20 cellular contexts compared by ENCODE assay signal in the genomic region with DNA sequence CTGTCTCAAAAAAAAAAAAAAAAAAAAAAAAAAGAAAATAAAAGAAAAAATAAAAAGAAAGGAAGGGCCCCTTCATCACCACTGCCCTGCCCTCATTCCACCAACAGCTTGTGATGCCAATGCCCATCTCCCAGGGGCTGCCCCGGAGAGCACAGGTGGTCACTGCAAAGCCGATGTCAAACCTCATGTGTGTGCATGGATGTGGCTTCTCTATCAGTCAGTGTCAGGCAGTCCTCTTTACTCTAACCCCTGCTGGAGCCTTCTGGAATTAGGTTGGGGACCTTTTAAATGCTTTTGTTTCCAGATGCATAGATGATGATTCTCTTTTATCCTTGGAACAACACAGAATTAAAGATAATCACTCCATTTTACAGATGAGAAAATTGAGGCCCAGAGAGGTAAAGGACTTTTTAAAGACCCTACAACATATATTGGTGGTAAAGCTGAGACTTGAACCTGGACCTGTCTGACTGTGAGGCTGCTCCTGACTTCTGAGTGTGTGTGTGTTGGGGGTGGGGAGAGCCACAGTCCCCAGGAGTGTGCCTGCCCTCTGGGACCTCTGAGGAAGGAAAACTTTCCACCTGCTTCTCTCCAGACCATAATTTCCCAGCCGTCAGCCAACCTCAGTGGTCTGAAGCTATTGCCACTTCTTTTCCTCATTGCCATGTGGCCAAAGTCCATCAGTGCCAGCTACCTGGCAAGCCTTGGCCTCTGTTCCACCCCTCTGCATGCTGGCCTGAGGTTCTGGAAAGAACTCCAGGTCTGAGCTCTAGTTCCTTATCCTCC. TPM values are rescaled to one million over a fixed set of nuclear protein-coding genes. Genes with fewer than 3 reads are reported as not detected.
DNase-seq lines count a peak whose midpoint lies in the region; ATAC-seq and TF ChIP-seq lines count a peak whose summit lies in the region.
"Had no signal": no experiment of that assay in that cellular context is flagged by ENCODE, and none has a peak within 500 bp of the region (broad histone marks: within the 10 kb centered on the region; RNA-seq: fewer than 3 reads in every experiment).

No MANE protein-coding gene starts in this region.

- peak; percentile 16; the same call in 1 of the 2 replicates for TF ChIP-seq CTCF in 22Rv1 (IDR thresholded peaks at IDR 0.05)
- TF ChIP-seq CTCF in thyroid gland (IDR thresholded peaks at IDR 0.05) = no peak

- TF ChIP-seq POLR2A in thyroid gland (IDR thresholded peaks at IDR 0.05) = no peak

- H3K27ac ChIP-seq in 22Rv1 = peak overlapping the region; percentile 89
- H3K27ac ChIP-seq in muscle layer of duodenum (ENCODE audit: low read length) = peak overlapping the region; percentile 81
- no peak overlapping the region for H3K27ac ChIP-seq in thyroid gland
- H3K27ac ChIP-seq: ascending aorta; BLaER1 treated with 17β-estradiol and CSF1 and Interleukin-3, amounts not matched to agents 10 nM and 100 nM; left lung; neutrophil had no signal

- H3K4me1 ChIP-seq in muscle layer of duodenum (ENCODE audit: control insufficient read depth in 1 of 2, insufficient read depth in 2 of 2, low read length in 2 of 2) (peaks cover 0 to 10% of the 10 kb centered on the region in 2 donors), thyroid gland (peaks cover 13 to 17% of the 10 kb centered on the region in 2 donors)

- 60 to 64% methylated on average over 3 of the region's 3 CpGs for WGBS in thyroid gland, 2 donors

- intact Hi-C loops in thyroid gland (cut with DNase I) = no loop called here

- H3K36me3 ChIP-seq in muscle layer of duodenum (ENCODE audit: control insufficient read depth in 1 of 2, insufficient read depth in 2 of 2, low read length in 2 of 2) (no peaks in the 10 kb centered on the region), thyroid gland (no peaks in the 10 kb centered on the region)
- H3K36me3 ChIP-seq: ascending aorta; BLaER1 treated with 17β-estradiol and CSF1 and Interleukin-3, amounts not matched to agents 10 nM and 100 nM; left lung; neutrophil had no signal

- H3K27me3 ChIP-seq in muscle layer of duodenum (ENCODE audit: low read depth, low read length) (no peaks in the 10 kb centered on the region), thyroid gland (no peaks in the 10 kb centered on the region)
- H3K27me3 ChIP-seq: ascending aorta had no signal

- peak; percentile 92 for DNase-seq in HT-29 (ENCODE audit: low spot score)
- DNase-seq in cerebellum (ENCODE audit: low spot score) = peak; percentile 86
- DNase-seq in NCI-H345 treated with DMSO at 0.1 percent for 48 hours (lab: John Stamatoyannopoulos, UW; ENCODE audit: unreplicated experiment) = no peak
- DNase-seq in NCI-H2196 treated with DMSO at 0.1 percent for 48 hours (lab: John Stamatoyannopoulos, UW; ENCODE audit: unreplicated experiment) = no peak
- no peak for DNase-seq in thyroid gland
- DNase-seq: activated naive CD4-positive, alpha-beta T cell treated with anti-CD3 and anti-CD28 coated beads, Interleukin-2, amount 50 U/mL, for 16 hours; activated T-cell treated with anti-CD3 and anti-CD28 coated beads, Interleukin-2, amount 50 U/mL, for 4 hours; left lung; NCI-H187 treated with DMSO at 0.1 percent for 48 hours; NCI-H446; stimulated activated CD4-positive, alpha-beta T cell treated with anti-CD3 and anti-CD28 coated beads, Interleukin-4, amount 100 ng/mL, for 4 hours; stimulated activated naive CD8-positive, alpha-beta T cell treated with anti-CD3 and anti-CD28 coated beads, Interleukin-15, amount 100 ng/mL, for 72 hours; T1000 had no signal

- H3K4me3 ChIP-seq in muscle layer of duodenum (ENCODE audit: low read depth in 1 of 2, low read length in 2 of 2) (no peak overlapping the region), thyroid gland (replicated peaks in 1 of 3) (no peak overlapping the region)
- H3K4me3 ChIP-seq: ascending aorta; BLaER1 treated with 17β-estradiol and CSF1 and Interleukin-3, amounts not matched to agents 10 nM and 100 nM; left lung had no signal

- ATAC-seq in HG02610 (IDR thresholded peaks at IDR 0.05; ENCODE audit: unreplicated experiment) = no peak
- ATAC-seq: activated T-cell treated with anti-CD3 and anti-CD28 coated beads, Interleukin-2, amount 50 U/mL, for 4 hours; left lung; stimulated activated naive CD8-positive, alpha-beta T cell treated with anti-CD3 and anti-CD28 coated beads, Interleukin-15, amount 100 ng/mL, for 72 hours had no signal

- H3K9me3 ChIP-seq in muscle layer of duodenum (ENCODE audit: control insufficient read depth in 1 of 2, low read length in 2 of 2) (no peaks in the 10 kb centered on the region), thyroid gland (no peaks in the 10 kb centered on the region)
- H3K9me3 ChIP-seq: ascending aorta; BLaER1 treated with 17β-estradiol and CSF1 and Interleukin-3, amounts not matched to agents 10 nM and 100 nM; left lung; neutrophil had no signal

RNA-seq across cellular contexts. Expression of gene TMEM54, which starts 3.0 kb away (rescaled TPM):
- 789 and 818 TPM in 2 replicates for total RNA-seq in HT-29 (2014; rRNA removed; shearing (Covaris generic))
- total RNA-seq in cerebellum (1.8 TPM), thyroid gland (100 to 1,000 TPM in 2 of 4 donors, 10 to 100 TPM in 2; 32.6 to 158 (median 101) TPM)

RNA-seq across cellular contexts. Expression of gene HPCA, which starts 17.9 kb away (rescaled TPM):
- total RNA-seq in HT-29 (2014; rRNA removed; shearing (Covaris generic)) = 0.79 and 2.4 TPM in 2 replicates
- total RNA-seq in cerebellum (25.2 TPM), thyroid gland (not detected)
- total RNA-seq: activated T-cell treated with anti-CD3 and anti-CD28 coated beads, Interleukin-2, amount 50 U/mL, for 4 hours; ascending aorta; urinary bladder had no signal

RNA-seq across cellular contexts. Expression of gene FNDC5, which starts 33.5 kb away (rescaled TPM):
- not detected in 2 replicates for total RNA-seq in HT-29 (2014; rRNA removed; shearing (Covaris generic))
- total RNA-seq in cerebellum (41.5 TPM), thyroid gland (1 to 10 TPM in 3 of 4 donors, under 1 TPM in 1; 0.27 to 4.0 (median 1.5) TPM)
- total RNA-seq: activated T-cell treated with anti-CD3 and anti-CD28 coated beads, Interleukin-2, amount 50 U/mL, for 4 hours had no signal

Comparison
In these comparisons a context has a peak if more than half of its experiments do, and no peak if none do; other contexts are left out.
1. H3K27ac ChIP-seq: peak in 22Rv1 (single experiment) and muscle layer of duodenum (single experiment); none in thyroid gland (0 of 3).
2. DNase-seq: peak in HT-29 (single experiment) and cerebellum (single experiment); none in NCI-H345 treated with DMSO at 0.1 percent for 48 hours (single experiment), NCI-H2196 treated with DMSO at 0.1 percent for 48 hours (single experiment) and thyroid gland (0 of 2).
3. RNA of gene TMEM54, which starts 3.0 kb away (total RNA-seq): 789 to 818 TPM in HT-29 and 32.6 to 158 TPM in thyroid gland; 1.8 TPM in cerebellum (single experiment); every median in the first group is over 10 times any median in the second.